ENCODE assay signal across 8 cellular contexts in genomic region chr11:2137202-2138071, GRCh38. TPM values are rescaled to one million over a fixed set of nuclear protein-coding genes. Genes with fewer than 3 reads are reported as not detected.
DNase-seq lines count a peak whose midpoint lies in the region; ATAC-seq and TF ChIP-seq lines count a peak whose summit lies in the region.

No MANE protein-coding gene starts in this region.

- no peaks in the 10 kb centered on the region for H3K36me3 ChIP-seq in breast epithelium
- peaks cover 0 to 32% (median 13%) of the 10 kb centered on the region in 4 donors for H3K36me3 ChIP-seq in right lobe of liver
- no peaks in the 10 kb centered on the region for H3K36me3 ChIP-seq in vagina

- ATAC-seq in Right ventricle myocardium inferior = peak; percentile 62
- ATAC-seq in right lobe of liver = peak; percentile 63 to 75 (median 72)
- no peak for ATAC-seq in HG02885 (IDR thresholded peaks at IDR 0.05; ENCODE audit: poor library complexity, unreplicated experiment)
- ATAC-seq in GM21825 (IDR thresholded peaks at IDR 0.05; ENCODE audit: unreplicated experiment) = no peak

- H3K27me3 ChIP-seq in breast epithelium (peaks cover 15 to 89% of the 10 kb centered on the region in 2 donors), right lobe of liver (no peaks in the 10 kb centered on the region), vagina (peaks cover 12% of the 10 kb centered on the region)

- WGBS in right lobe of liver (ENCODE audit: insufficient coverage, low coverage, low lambda C conversion rate, missing lambda C conversion rate) = 7% methylated on average over 16 of the region's 51 CpGs

- intact Hi-C loops in Right ventricle myocardium inferior (cut with DNase I) (loop anchor here (5.0 kb wide), 1 partner anchor 255 kb away; no protein-coding TSS in a partner anchor), cardiac septum (cut with DNase I) (loop anchor here (5.0 kb wide), 1 partner anchor 35 kb away; no protein-coding TSS in a partner anchor), breast epithelium (cut with DNase I; ENCODE audit: low total_unique reads) (no loop called here), right lobe of liver (cut with DNase I) (no loop called here), vagina (cut with DNase I) (no loop called here)

- H3K9me3 ChIP-seq in breast epithelium (no peaks in the 10 kb centered on the region), right lobe of liver (no peaks in the 10 kb centered on the region), vagina (no peaks in the 10 kb centered on the region)

- peaks cover 8 to 12% of the 10 kb centered on the region in 2 donors for H3K4me1 ChIP-seq in breast epithelium
- peaks cover 0 to 35% (median 5%) of the 10 kb centered on the region in 4 donors for H3K4me1 ChIP-seq in right lobe of liver
- peaks cover 17% of the 10 kb centered on the region for H3K4me1 ChIP-seq in vagina

- H3K27ac ChIP-seq in breast epithelium = peak overlapping the region in 1 of 2 donors; percentile 81
- H3K27ac ChIP-seq in right lobe of liver = no peak overlapping the region
- H3K27ac ChIP-seq in vagina = no peak overlapping the region

- TF ChIP-seq POLR2A in breast epithelium (IDR thresholded peaks at IDR 0.05) = no peak
- TF ChIP-seq POLR2A in right lobe of liver (IDR thresholded peaks at IDR 0.05) = no peak
- no peak for TF ChIP-seq POLR2A in vagina (IDR thresholded peaks at IDR 0.05)

- H3K4me3 ChIP-seq in breast epithelium (peak overlapping the region; percentile 32 to 73 (median 46)), right lobe of liver (no peak overlapping the region), vagina (peak overlapping the region; percentile 34 to 51)

- DNase-seq in Right ventricle myocardium inferior (ENCODE audit: missing footprints) = no peak
- no peak for DNase-seq in cardiac septum (ENCODE audit: low spot score)
- peak in 1 of 2 donors; percentile 37 for DNase-seq in breast epithelium (ENCODE audit: low spot score in 2 of 2)
- peak in 2 of 3 donors; percentile 59 to 82 for DNase-seq in right lobe of liver
- no peak for DNase-seq in vagina (ENCODE audit: extremely low spot score in 2 of 2)
- no peak for DNase-seq in RPMI8226

- TF ChIP-seq CTCF in breast epithelium (IDR thresholded peaks at IDR 0.05) (no peak), right lobe of liver (IDR thresholded peaks at IDR 0.05) (no peak), vagina (IDR thresholded peaks at IDR 0.05) (no peak)

RNA-seq across cellular contexts. Expression of gene IGF2, which starts 1.8 kb away (rescaled TPM):
- total RNA-seq in Right ventricle myocardium inferior (80.9 TPM), cardiac septum (87.7 TPM), breast epithelium (10 to 100 TPM; 13.6 to 65.7 (median 65.2) TPM), right lobe of liver (100 to 1,000 TPM in 5 of 6 experiments, 10 to 100 TPM in 1; 86.6 to 289 (median 177) TPM), vagina (56.5 TPM)

RNA-seq across cellular contexts. Expression of gene INS, which starts 23.6 kb away (rescaled TPM):
- not detected for total RNA-seq in Right ventricle myocardium inferior
- not detected for total RNA-seq in cardiac septum
- not detected for total RNA-seq in breast epithelium
- total RNA-seq in right lobe of liver = not detected
- total RNA-seq in vagina = not detected

RNA-seq across cellular contexts. Expression of gene TH, which starts 34.2 kb away (rescaled TPM):
- total RNA-seq in Right ventricle myocardium inferior (not detected), cardiac septum (not detected), breast epithelium (not detected), right lobe of liver (under 1 TPM in 2 of 6 experiments, not detected in 4; 0.51 to 0.64 TPM), vagina (21.9 TPM)

Comparison
In these comparisons a context has a peak if more than half of its experiments do, and no peak if none do; other contexts are left out.
1. ATAC-seq: peak in Right ventricle myocardium inferior (single experiment) and right lobe of liver (4 of 4); none in HG02885 (single experiment) and GM21825 (single experiment).
2. DNase-seq: peak in right lobe of liver (2 of 3); none in Right ventricle myocardium inferior (single experiment), cardiac septum (single experiment), vagina (0 of 2) and RPMI8226 (single experiment).
3. H3K4me3 ChIP-seq: peak in breast epithelium (3 of 3) and vagina (2 of 2); none in right lobe of liver (0 of 3).
4. RNA of gene TH, which starts 34.2 kb away (total RNA-seq): 21.9 TPM in vagina (single experiment); 0.51 to 0.64 TPM in right lobe of liver, not detected in cardiac septum (single experiment), not detected in Right ventricle myocardium inferior (single experiment) and not detected in breast epithelium; every median in the first group is over 10 times any median in the second.
5. intact Hi-C loops: an anchor here in Right ventricle myocardium inferior (5.0 kb wide) and cardiac septum (5.0 kb wide); none called in breast epithelium, right lobe of liver and vagina.